Comparison of ENCODE assay signal across 10 cellular contexts in the genomic region with DNA sequence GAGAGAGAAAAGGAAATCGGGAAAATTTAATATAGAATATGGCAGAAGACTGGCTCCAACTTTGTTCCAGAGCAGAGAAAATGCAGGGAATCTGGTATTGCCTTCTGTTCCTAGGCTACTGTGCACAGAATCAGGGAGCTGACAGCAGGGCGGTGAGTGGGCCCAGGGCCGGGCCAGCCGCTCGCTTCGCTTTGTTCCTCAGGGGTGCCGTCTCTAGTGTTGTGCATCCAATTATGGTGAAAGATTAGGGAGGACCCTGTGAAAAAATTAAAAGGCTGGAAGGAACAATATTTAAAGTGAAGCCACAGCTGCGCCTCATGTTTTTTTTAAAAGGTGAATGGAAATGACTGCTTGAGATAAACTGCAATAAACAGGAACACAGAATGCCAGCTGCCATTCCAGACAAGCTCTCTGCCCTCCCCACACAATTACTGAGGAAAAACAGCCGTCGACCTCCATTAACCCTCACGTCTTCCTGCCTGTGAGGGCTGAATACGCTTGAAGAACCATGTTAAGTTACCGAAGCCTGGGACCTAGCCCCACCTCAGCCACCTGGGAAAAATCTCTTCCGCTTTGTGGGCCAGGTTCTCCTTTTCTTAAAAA. TPM values are rescaled to one million over a fixed set of nuclear protein-coding genes. Genes with fewer than 3 reads are reported as not detected.
DNase-seq lines count a peak whose midpoint lies in the region; FAIRE-seq and TF ChIP-seq lines count a peak whose summit lies in the region.
"Had no signal": no experiment of that assay in that cellular context is flagged by ENCODE, and none has a peak within 500 bp of the region (broad histone marks: within the 10 kb centered on the region; RNA-seq: fewer than 3 reads in every experiment).

No MANE protein-coding gene starts in this region.

- no peaks in the 10 kb centered on the region for H3K9me3 Mint-ChIP-seq in nephron

- H3K36me3 Mint-ChIP-seq in nephron (ENCODE audit: low read depth), result no peaks in the 10 kb centered on the region

- peak overlapping the region; percentile 8 to 24 (median 23) for H3K4me3 Mint-ChIP-seq in nephron

- no peak for FAIRE-seq in D721Med (lab: Jason Lieb, UNC)

- peaks cover 93% of the 10 kb centered on the region for H3K4me1 Mint-ChIP-seq in nephron

- H3K27ac Mint-ChIP-seq in nephron, result peak overlapping the region; percentile 87 to 94 (median 91)

- no peaks in the 10 kb centered on the region for H3K27me3 Mint-ChIP-seq in nephron (ENCODE audit: low read depth)

- DNase-seq in Ammon's horn (ENCODE audit: low spot score), result peak; percentile 62
- DNase-seq in NCI-H2107 (lab: John Stamatoyannopoulos, UW), result peak; percentile 85
- DNase-seq in dermis blood vessel endothelial cell, result peak; percentile 93
- DNase-seq in activated naive CD4-positive, alpha-beta T cell treated with Interleukin-2 at 50 U/mL for 16 hours, result no peak
- DNase-seq in iPS-NIHi7 (ENCODE audit: extremely low spot score), result no peak
- no peak for DNase-seq in NCI-H446 treated with DMSO at 0.1 percent for 48 hours (lab: John Stamatoyannopoulos, UW)
- DNase-seq in D721Med (ENCODE audit: insufficient read length, low spot score), result no peak
- DNase-seq: left cardiac atrium, NCI-H226 had no signal

- TF ChIP-seq CTCF in nephron (IDR thresholded peaks at IDR 0.05; ENCODE audit: unreplicated experiment in 3 of 3), result no peak
- no peak for TF ChIP-seq CTCF in D721Med (IDR thresholded peaks at IDR 0.05; ENCODE audit: insufficient read depth, missing control alignments)

RNA-seq across cellular contexts. Expression of a gene that starts 16.9 kb away (rescaled TPM):
- 13.4 and 27.7 TPM in 2 replicates for total RNA-seq in dermis blood vessel endothelial cell

Comparison
In these comparisons a context has a peak if more than half of its experiments do, and no peak if none do; other contexts are left out.
1. DNase-seq: peak in Ammon's horn (single experiment), NCI-H2107 (single experiment) and dermis blood vessel endothelial cell (single experiment); none in activated naive CD4-positive, alpha-beta T cell treated with Interleukin-2 at 50 U/mL for 16 hours (single experiment), iPS-NIHi7 (single experiment), NCI-H446 treated with DMSO at 0.1 percent for 48 hours (single experiment) and D721Med (single experiment).